Comparison of ENCODE assay signal across 8 cellular contexts in genomic region chr2:60556998-60557955, GRCh38. TPM values are rescaled to one million over a fixed set of nuclear protein-coding genes. Genes with fewer than 3 reads are reported as not detected.
DNase-seq lines count a peak whose midpoint lies in the region; ATAC-seq, FAIRE-seq and TF ChIP-seq lines count a peak whose summit lies in the region.

No MANE protein-coding gene starts in this region.

- WGBS in A549 (ENCODE audit: missing lambda C conversion rate) = 14% methylated on average over 28 of the region's 28 CpGs
- WGBS in adrenal gland, 4 donors = 5 to 9% (median 9%) methylated on average over 28 of the region's 28 CpGs

- no peaks in the 10 kb centered on the region for H3K36me3 ChIP-seq in SU-DHL-6 (ENCODE audit: low read length)
- no peaks in the 10 kb centered on the region for H3K36me3 ChIP-seq in iPS-15b (ENCODE audit: control insufficient read depth, insufficient read depth, low read length)
- no peaks in the 10 kb centered on the region for H3K36me3 ChIP-seq in adrenal gland (replicated peaks in 1 of 2)
- H3K36me3 ChIP-seq in uterus = no peaks in the 10 kb centered on the region

- H3F3A ChIP-seq in SU-DHL-6 (ENCODE audit: insufficient read depth) = peaks cover 16% of the 10 kb centered on the region

- intact Hi-C loops in adrenal gland (cut with DNase I) = no loop called here
- intact Hi-C loops in uterus (cut with DNase I; ENCODE audit: low total_unique reads) = no loop called here

- TF ChIP-seq POLR2A in A549 (IDR thresholded peaks at IDR 0.05; ENCODE audit: low read length) (no peak), GM12892 (IDR thresholded peaks at IDR 0.05; ENCODE audit: low read depth, low read length) (no peak), adrenal gland (IDR thresholded peaks at IDR 0.05) (no peak), uterus (IDR thresholded peaks at IDR 0.05) (no peak)

- POLR2A ChIA-PET in A549 (lab: Yijun Ruan, JAX) = no interaction called here

- DNase-seq in A549 (ENCODE audit: low read depth in 1 of 2, low spot score in 1 of 2) (no peak), GM12892 (ENCODE audit: insufficient read length) (no peak), adrenal gland (no peak), NCI-H1436 treated with DMSO at 0.1 percent for 48 hours (lab: John Stamatoyannopoulos, UW) (no peak), uterus (no peak)

- H3K79me2 ChIP-seq in SU-DHL-6 (ENCODE audit: insufficient read depth, low read length) = peaks cover 24% of the 10 kb centered on the region

- CTCF ChIA-PET in A549 (lab: Yijun Ruan, JAX) = interaction anchor here (0.6 to 1.3 kb wide), 4 partner anchors 40 to 1707 kb away, joined by 3 to 4 read pairs (median 4); no protein-coding TSS in a partner anchor

- FAIRE-seq in A549 (lab: Jason Lieb, UNC) (no peak), GM12892 (lab: Jason Lieb, UNC) (peak; percentile 70)

- TF ChIP-seq RAD21 in A549 (conservative IDR thresholded peaks at IDR 0.05 in 1 of 2, IDR thresholded peaks at IDR 0.05 in 1 of 2) = no peak

- H3K9ac ChIP-seq in SU-DHL-6 (ENCODE audit: low read length) (peak overlapping the region; percentile 91), iPS-15b (ENCODE audit: low read depth, low read length) (no peak overlapping the region)

- H2AFZ ChIP-seq in SU-DHL-6 (ENCODE audit: low read depth, low read length, severe bottlenecking) = peak overlapping the region; percentile 13

- H3K4me1 ChIP-seq in A549 (peaks cover 19% of the 10 kb centered on the region; the same call in 2 of the 3 replicates), iPS-15b (ENCODE audit: control insufficient read depth, insufficient read depth, low read length) (peaks cover 3% of the 10 kb centered on the region), adrenal gland (replicated peaks in 1 of 2) (peaks cover 6 to 35% of the 10 kb centered on the region in 2 donors), uterus (peaks cover 0 to 13% of the 10 kb centered on the region in 2 donors)

- H3K4me2 ChIP-seq in A549 (peak overlapping the region; percentile 40; the same call in 2 of the 3 replicates), SU-DHL-6 (ENCODE audit: low read depth, low read length, poor library complexity, severe bottlenecking) (peak overlapping the region; percentile 100)

- ATAC-seq in A549 (no peak), GM19023 (IDR thresholded peaks at IDR 0.05; ENCODE audit: unreplicated experiment) (no peak)

- H3K27ac ChIP-seq in A549 (no peak overlapping the region), SU-DHL-6 (ENCODE audit: low read depth, low read length) (peak overlapping the region; percentile 97), adrenal gland (no peak overlapping the region), uterus (no peak overlapping the region)

- H3K27me3 ChIP-seq in SU-DHL-6 (ENCODE audit: low read length) (no peaks in the 10 kb centered on the region), iPS-15b (ENCODE audit: control insufficient read depth, insufficient read depth, low read length) (peaks cover 20% of the 10 kb centered on the region), adrenal gland (peaks cover 22% of the 10 kb centered on the region), uterus (peaks cover 11 to 45% of the 10 kb centered on the region in 2 donors)

- H3K9me2 ChIP-seq in SU-DHL-6 (replicated peaks; ENCODE audit: insufficient read depth, low read length) = no peaks in the 10 kb centered on the region

- H4K20me1 ChIP-seq in SU-DHL-6 (ENCODE audit: low read depth, low read length) = no peaks in the 10 kb centered on the region

- H3K4me3 ChIP-seq in A549 (no peak overlapping the region), SU-DHL-6 (ENCODE audit: insufficient read depth, low read length, poor library complexity, severe bottlenecking) (peak overlapping the region; percentile 84), iPS-15b (ENCODE audit: low read depth, low read length) (peak overlapping the region; percentile 63), adrenal gland (peak overlapping the region in 1 of 4 donors; percentile 37), uterus (no peak overlapping the region)

- H3K9me3 ChIP-seq in A549 = no peaks in the 10 kb centered on the region
- H3K9me3 ChIP-seq in SU-DHL-6 (ENCODE audit: insufficient read depth, low read length) = no peaks in the 10 kb centered on the region
- no peaks in the 10 kb centered on the region for H3K9me3 ChIP-seq in iPS-15b (ENCODE audit: control insufficient read depth, insufficient read depth, low read length)
- no peaks in the 10 kb centered on the region for H3K9me3 ChIP-seq in adrenal gland (replicated peaks in 1 of 3)
- H3K9me3 ChIP-seq in uterus = no peaks in the 10 kb centered on the region

- TF ChIP-seq EP300 in A549 (IDR thresholded peaks at IDR 0.05) = no peak

- no peak for TF ChIP-seq CTCF in A549 (IDR thresholded peaks at IDR 0.05)
- no peak for TF ChIP-seq CTCF in SU-DHL-6 (IDR thresholded peaks at IDR 0.05; ENCODE audit: insufficient read depth, low read length, poor library complexity, severe bottlenecking)
- no peak for TF ChIP-seq CTCF in adrenal gland (IDR thresholded peaks at IDR 0.05)
- no peak for TF ChIP-seq CTCF in uterus (IDR thresholded peaks at IDR 0.05)

TF ChIP-seq in A549, 52 proteins besides CTCF, POLR2A, EP300 and RAD21:
- TF ChIP-seq SMC3 (IDR thresholded peaks at IDR 0.05) = no peak
- TF ChIP-seq CBX8 (IDR thresholded peaks at IDR 0.05) = peak; percentile 65; the same call in 1 of the 2 replicates

RNA-seq across cellular contexts. Expression of gene BCL11A, which starts 3.8 kb away (rescaled TPM):
- 0.12 and 0.13 TPM in 2 replicates for polyA plus RNA-seq in A549 (2011; rRNA removed)
- polyA plus RNA-seq in A549 (2012; cell fraction: cytosol; rRNA removed) = 0.03 TPM in 2 replicates
- 0.01 and 0.02 TPM in 2 replicates for polyA plus RNA-seq in A549 (2012; cell fraction: nucleus; rRNA removed)
- polyA plus RNA-seq in A549 (2017; fragmentation: RNase III; extraction: RNeasy Plus Mini Kit Qiagen cat#74134 plus additional on column Dnase treatment) = 0.04 to 0.12 TPM in 2 of 3 replicates, not detected in the other
- 0.10 and 0.41 TPM in 2 replicates for polyA minus RNA-seq in A549 (2011; rRNA and poly(A)+ RNA removed)
- polyA plus RNA-seq in GM12892 (2012; ENCODE audit: missing spikeins) = 7.2 TPM
- total RNA-seq in adrenal gland = 10 to 100 TPM in 1 of 8 donors, 1 to 10 TPM in 7; 2.9 to 16.7 (median 4.1) TPM
- 1 to 10 TPM; 3.9 to 7.6 (median 6.2) TPM for polyA plus RNA-seq in adrenal gland
- total RNA-seq in uterus = 1 to 10 TPM; 1.5 to 8.8 (median 3.2) TPM

Comparison
In these comparisons a context has a peak if more than half of its experiments do, and no peak if none do; other contexts are left out.
1. H3K4me3 ChIP-seq: peak in SU-DHL-6 (single experiment) and iPS-15b (single experiment); none in A549 (single experiment) and uterus (0 of 2).